Comparison of ENCODE assay signal across 8 cellular contexts in genomic region chr7:36128448-36129047, GRCh38.
A peak's percentile ranks its signal among the peaks of the same experiment; 100 is the strongest.
DNase-seq lines count a peak whose midpoint lies in the region; ATAC-seq lines count a peak whose summit lies in the region.

No MANE protein-coding gene starts in this region.

- DNase-seq in DMS153 treated with DMSO at 0.1 percent for 48 hours (lab: John Stamatoyannopoulos, UW; ENCODE audit: unreplicated experiment): peak; percentile 87
- peak; percentile 53 for DNase-seq in NCI-H1105 (lab: John Stamatoyannopoulos, UW)
- peak; percentile 97 for DNase-seq in astrocyte of the hippocampus (ENCODE audit: low read depth, low spot score)
- DNase-seq in inferior parietal cortex (ENCODE audit: extremely low spot score): peak; percentile 79
- DNase-seq in smooth muscle cell of the brain vasculature (ENCODE audit: low read depth, low spot score): peak; percentile 78
- no peak for DNase-seq in HuH-7 (ENCODE audit: low spot score)
- no peak for DNase-seq in 8988T

- no peak for ATAC-seq in GM21447 (IDR thresholded peaks at IDR 0.05; ENCODE audit: unreplicated experiment)

Comparison
In these comparisons a context has a peak if more than half of its experiments do, and no peak if none do; other contexts are left out.
1. DNase-seq: peak in DMS153 treated with DMSO at 0.1 percent for 48 hours (single experiment), NCI-H1105 (single experiment), astrocyte of the hippocampus (single experiment), inferior parietal cortex (single experiment) and smooth muscle cell of the brain vasculature (single experiment); none in HuH-7 (single experiment) and 8988T (single experiment).